Comparison of ENCODE assay signal across 12 cellular contexts in the genomic region with DNA sequence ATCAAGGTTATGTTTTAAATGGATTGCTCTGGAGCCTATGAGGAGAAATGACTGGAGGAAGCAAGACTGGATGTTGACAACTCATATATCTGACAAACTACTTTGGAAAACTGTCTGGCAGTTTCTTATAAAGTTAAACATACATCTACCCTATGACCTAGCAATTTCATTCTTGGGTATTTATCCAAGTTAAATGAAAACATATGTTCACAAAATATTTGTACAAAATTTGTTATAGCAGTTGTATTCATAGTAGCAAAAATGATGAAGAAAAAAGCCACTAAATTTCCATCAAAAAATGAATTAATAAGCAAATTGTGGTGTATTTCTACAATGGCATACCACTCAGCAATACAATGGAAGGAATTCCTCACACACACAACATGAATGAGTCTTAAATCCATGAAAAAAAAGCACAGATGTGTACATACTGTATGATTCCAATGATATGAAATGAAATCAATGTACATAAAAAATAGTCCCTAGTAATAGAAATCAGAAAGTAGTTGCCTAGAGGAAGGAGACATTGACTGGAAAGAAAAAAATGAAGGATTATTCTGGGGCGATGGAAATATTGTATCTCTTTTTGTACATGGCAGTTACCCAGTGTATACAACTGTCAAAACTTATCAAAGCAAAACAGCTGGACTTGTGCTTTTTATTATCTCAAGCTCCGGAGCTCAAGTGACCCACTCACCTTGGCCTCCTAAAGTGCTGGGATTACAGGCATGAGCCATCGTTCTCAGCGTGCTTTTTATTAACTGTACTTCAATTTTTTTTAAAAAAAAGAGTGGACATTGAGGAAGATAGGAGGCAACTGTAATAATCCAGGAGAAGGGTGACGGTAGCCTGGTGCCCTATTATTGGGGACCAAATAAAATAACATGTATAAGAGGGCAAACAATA. TPM values are rescaled to one million over a fixed set of nuclear protein-coding genes. Genes with fewer than 3 reads are reported as not detected.
DNase-seq lines count a peak whose midpoint lies in the region; ATAC-seq and TF ChIP-seq lines count a peak whose summit lies in the region.
"Had no signal": no experiment of that assay in that cellular context is flagged by ENCODE, and none has a peak within 500 bp of the region (broad histone marks: within the 10 kb centered on the region; RNA-seq: fewer than 3 reads in every experiment).

No MANE protein-coding gene starts in this region.

- no peak for TF ChIP-seq CTCF in SK-N-SH (IDR thresholded peaks at IDR 0.05)
- TF ChIP-seq CTCF in parathyroid adenoma (IDR thresholded peaks at IDR 0.05), result no peak

- H3K79me2 ChIP-seq in SK-N-SH (ENCODE audit: insufficient read depth) (no peaks in the 10 kb centered on the region; the same call in 1 of the 2 replicates), parathyroid adenoma (no peaks in the 10 kb centered on the region)

- no peak overlapping the region; the same call in 1 of the 2 replicates for H3K4me2 ChIP-seq in SK-N-SH
- H3K4me2 ChIP-seq in parathyroid adenoma (ENCODE audit: low read length), result no peak overlapping the region

- ATAC-seq in left colon, result no peak

- TF ChIP-seq EP300 in SK-N-SH (IDR thresholded peaks at IDR 0.05; ENCODE audit: borderline replicate concordance in 1 of 2, low read depth in 1 of 2, low read length in 1 of 2), result no peak

- H3K4me3 ChIP-seq in SK-N-SH (ENCODE audit: low read depth in 2 of 2, low read length in 1 of 2), result no peak overlapping the region; a peak in 1 of 4 replicates
- H3K4me3 ChIP-seq in parathyroid adenoma (ENCODE audit: low read depth, low read length), result no peak overlapping the region
- H3K4me3 ChIP-seq: coronary artery had no signal

- H3K27me3 ChIP-seq in SK-N-SH (ENCODE audit: insufficient read depth), result no peaks in the 10 kb centered on the region
- H3K27me3 ChIP-seq in parathyroid adenoma (ENCODE audit: control insufficient read depth, insufficient read depth, low read length), result no peaks in the 10 kb centered on the region

- CTCF ChIA-PET in SK-N-SH (lab: Yijun Ruan, JAX), result interaction anchor here (1.0 to 1.4 kb wide), 2 partner anchors 8 to 9 kb away, joined by 3 to 5 read pairs; no protein-coding TSS in a partner anchor

- H3F3A ChIP-seq in SK-N-SH (replicated peaks; ENCODE audit: insufficient read depth), result peaks cover 10% of the 10 kb centered on the region

- H2AFZ ChIP-seq in SK-N-SH (ENCODE audit: low read depth) (no peak overlapping the region), parathyroid adenoma (peak overlapping the region; percentile 11)

- H3K9me2 ChIP-seq in SK-N-SH, result no peaks in the 10 kb centered on the region

- no peaks in the 10 kb centered on the region for H4K20me1 ChIP-seq in SK-N-SH (ENCODE audit: insufficient read depth)

- intact Hi-C loops in left colon (cut with DNase I, micrococcal nuclease), result no loop called here

- peak overlapping the region; percentile 3 to 17; a peak in 2 of 4 replicates for H3K27ac ChIP-seq in SK-N-SH (ENCODE audit: low read depth in 2 of 2, low read length in 1 of 2)
- no peak overlapping the region for H3K27ac ChIP-seq in parathyroid adenoma

- WGBS in SK-N-SH (ENCODE audit: low lambda C conversion rate), result 82% methylated on average over 5 of the region's 5 CpGs

- POLR2A ChIA-PET in SK-N-SH (lab: Yijun Ruan, JAX), result no interaction called here

- H3K4me1 ChIP-seq in SK-N-SH (ENCODE audit: control insufficient read depth in 1 of 2, insufficient read depth in 2 of 2, low read depth in 1 of 2, low read length in 1 of 2) (peaks cover 7 to 40% of the 10 kb centered on the region in 2 experiments; a peak in 3 of 4 replicates), parathyroid adenoma (no peaks in the 10 kb centered on the region)

- DNase-seq in HUDEP-2 (lab: John Stamatoyannopoulos, UW; ENCODE audit: unreplicated experiment in 76 of 76), result peak in 57 of 76 experiments; percentile 12 to 86 (median 54)
- DNase-seq in SK-N-SH, result no peak
- DNase-seq in fibroblast of gingiva (ENCODE audit: low read depth), result peak; percentile 41
- DNase-seq in hypothalamus (lab: John Stamatoyannopoulos, UW), result no peak
- DNase-seq in NCI-H1436 (lab: John Stamatoyannopoulos, UW), result no peak
- no peak for DNase-seq in left colon
- no peak for DNase-seq in NOMO-1 (lab: John Stamatoyannopoulos, UW; ENCODE audit: unreplicated experiment in 2 of 2)
- DNase-seq: activated naive CD8-positive, alpha-beta T cell treated with anti-CD3 and anti-CD28 coated beads, Interleukin-2, amount 10 ng/mL, durations not matched to agents 7 days and 5 days; NCI-H1092; stimulated activated CD4-positive, alpha-beta T cell treated with anti-CD3 and anti-CD28 coated beads, Interleukin-12 subunit alpha, Interleukin-12 subunit beta, amount 100 ng/mL, for 4 hours had no signal

- H3K9me3 ChIP-seq in SK-N-SH, result no peaks in the 10 kb centered on the region
- H3K9me3 ChIP-seq in parathyroid adenoma (ENCODE audit: control insufficient read depth, low read length), result no peaks in the 10 kb centered on the region

- H3K36me3 ChIP-seq in SK-N-SH (replicated peaks in 1 of 2; ENCODE audit: control insufficient read depth in 1 of 2, insufficient read depth in 2 of 2, low read length in 1 of 2), result peaks cover 0 to 4% of the 10 kb centered on the region in 2 experiments
- H3K36me3 ChIP-seq in parathyroid adenoma (ENCODE audit: control insufficient read depth, insufficient read depth, low read length), result no peaks in the 10 kb centered on the region

- H3K9ac ChIP-seq in SK-N-SH (no peak overlapping the region), parathyroid adenoma (no peak overlapping the region)

- no peak for TF ChIP-seq RAD21 in SK-N-SH (IDR thresholded peaks at IDR 0.05; ENCODE audit: low read length)

TF ChIP-seq in SK-N-SH, 30 proteins besides CTCF, POLR2A, EP300 and RAD21:
- TF ChIP-seq, protein P1, sequence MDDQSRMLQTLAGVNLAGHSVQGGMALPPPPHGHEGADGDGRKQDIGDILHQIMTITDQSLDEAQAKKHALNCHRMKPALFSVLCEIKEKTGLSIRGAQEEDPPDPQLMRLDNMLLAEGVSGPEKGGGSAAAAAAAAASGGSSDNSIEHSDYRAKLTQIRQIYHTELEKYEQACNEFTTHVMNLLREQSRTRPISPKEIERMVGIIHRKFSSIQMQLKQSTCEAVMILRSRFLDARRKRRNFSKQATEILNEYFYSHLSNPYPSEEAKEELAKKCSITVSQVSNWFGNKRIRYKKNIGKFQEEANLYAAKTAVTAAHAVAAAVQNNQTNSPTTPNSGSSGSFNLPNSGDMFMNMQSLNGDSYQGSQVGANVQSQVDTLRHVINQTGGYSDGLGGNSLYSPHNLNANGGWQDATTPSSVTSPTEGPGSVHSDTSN (IDR thresholded peaks at IDR 0.05), result peak; percentile 53; the same call in 1 of the 2 replicates
- TF ChIP-seq EZH2phosphoT487 (IDR thresholded peaks at IDR 0.05; ENCODE audit: borderline replicate concordance, low read depth) (no peak), TCF12 (IDR thresholded peaks at IDR 0.05) (peak; percentile 77)

RNA-seq across cellular contexts. Expression of a gene that starts 23.9 kb away (rescaled TPM):
- 0.72 and 0.93 TPM in 2 replicates for polyA plus RNA-seq in SK-N-SH (2012; rRNA removed)
- 0.81 and 0.82 TPM in 2 replicates for polyA plus RNA-seq in SK-N-SH (2012; cell fraction: cytosol; rRNA removed)
- polyA plus RNA-seq in SK-N-SH (2012; cell fraction: nucleus; rRNA removed), result 0.62 and 1.0 TPM in 2 replicates
- 1 to 10 TPM; 4.7 to 9.0 TPM for total RNA-seq in left colon

Comparison
In these comparisons a context has a peak if more than half of its experiments do, and no peak if none do; other contexts are left out.
1. DNase-seq: peak in HUDEP-2 (57 of 76) and fibroblast of gingiva (single experiment); none in SK-N-SH (single experiment), hypothalamus (0 of 51), NCI-H1436 (single experiment), left colon (0 of 2) and NOMO-1 (0 of 2).